16 cellular contexts compared by ENCODE assay signal in genomic region chr1:236124965-236125364, GRCh38. TPM values are rescaled to one million over a fixed set of nuclear protein-coding genes. Genes with fewer than 3 reads are reported as not detected.
DNase-seq lines count a peak whose midpoint lies in the region; ATAC-seq, FAIRE-seq and TF ChIP-seq lines count a peak whose summit lies in the region.
"Had no signal": no experiment of that assay in that cellular context is flagged by ENCODE, and none has a peak within 500 bp of the region (broad histone marks: within the 10 kb centered on the region; RNA-seq: fewer than 3 reads in every experiment).

No MANE protein-coding gene starts in this region.

- in situ Hi-C loops in Panc1 (cut with HindIII; ENCODE audit: low pct_unique_long_range_greater_than_20kb, low sequenced_read_pairs), result no loop called here

- TF ChIP-seq RAD21 in HCT116 (IDR thresholded peaks at IDR 0.05; ENCODE audit: low read depth), result no peak; the same call in 1 of the 2 replicates

- H3K27me3 ChIP-seq in HCT116 (ENCODE audit: insufficient read depth, low read length) (no peaks in the 10 kb centered on the region), Panc1 (ENCODE audit: control insufficient read depth, insufficient read depth, low read length) (no peaks in the 10 kb centered on the region), keratinocyte (ENCODE audit: control insufficient read depth, extremely low read depth, insufficient read depth, low read length) (no peaks in the 10 kb centered on the region), prostate gland (replicated peaks; ENCODE audit: insufficient read depth) (peaks cover 2% of the 10 kb centered on the region), MM.1S (replicated peaks; ENCODE audit: insufficient read depth, low read length) (peaks cover 43% of the 10 kb centered on the region)
- H3K27me3 ChIP-seq: cardiac muscle cell had no signal

- no peak overlapping the region for H3K27ac ChIP-seq in HCT116 (ENCODE audit: low read depth, low read length)
- no peak overlapping the region for H3K27ac ChIP-seq in Panc1 (ENCODE audit: low read length)
- no peak overlapping the region for H3K27ac ChIP-seq in keratinocyte (ENCODE audit: control insufficient read depth, insufficient read depth, low read length)
- no peak overlapping the region for H3K27ac ChIP-seq in prostate gland
- H3K27ac ChIP-seq in MM.1S (ENCODE audit: low read length), result no peak overlapping the region
- H3K27ac ChIP-seq: cardiac muscle cell, parathyroid adenoma, SK-N-MC had no signal

- H3K9me3 ChIP-seq in HCT116 (ENCODE audit: control insufficient read depth in 1 of 2, insufficient read depth in 1 of 2, low read depth in 1 of 2, low read length in 2 of 2) (no peaks in the 10 kb centered on the region), Panc1 (ENCODE audit: control insufficient read depth, insufficient read depth, low read depth, low read length) (no peaks in the 10 kb centered on the region), keratinocyte (ENCODE audit: control insufficient read depth, low read depth, low read length) (no peaks in the 10 kb centered on the region), prostate gland (no peaks in the 10 kb centered on the region), MM.1S (replicated peaks; ENCODE audit: insufficient read depth, low read length) (no peaks in the 10 kb centered on the region)

- POLR2A ChIA-PET in HCT116 (lab: Charles Lee), result no interaction called here
- POLR2A ChIA-PET in Panc1 (lab: Charles Lee), result no interaction called here

- H3K4me2 ChIP-seq in HCT116 (ENCODE audit: low read length) (no peak overlapping the region), keratinocyte (ENCODE audit: control insufficient read depth, extremely low read depth, insufficient read depth, low read depth, low read length) (no peak overlapping the region), MM.1S (ENCODE audit: low read depth, low read length) (no peak overlapping the region)

- H3K9me2 ChIP-seq in HCT116 (ENCODE audit: insufficient read depth) (no peaks in the 10 kb centered on the region), MM.1S (replicated peaks; ENCODE audit: insufficient read depth, low read length) (no peaks in the 10 kb centered on the region)

- DNase-seq in SIG-M5 treated with dmso at 0.1 percent for 504 hours (lab: John Stamatoyannopoulos, UW; ENCODE audit: unreplicated experiment), result peak; percentile 33
- DNase-seq in SIG-M5 (lab: John Stamatoyannopoulos, UW), result no peak
- DNase-seq in HCT116 (ENCODE audit: low read depth, low spot score), result no peak
- DNase-seq in Panc1 (ENCODE audit: low read depth, low spot score), result no peak
- DNase-seq in keratinocyte (ENCODE audit: low read depth, low spot score), result no peak
- no peak for DNase-seq in prostate gland (ENCODE audit: low spot score)
- DNase-seq in MM.1S, result no peak
- DNase-seq in NCI-H510A (lab: John Stamatoyannopoulos, UW), result no peak
- DNase-seq: activated CD8-positive, alpha-beta memory T cell treated with anti-CD3 and anti-CD28 coated beads, Interleukin-2, amount 50 U/mL, for 4 hours; islet precursor cell; NCI-H146; NCI-H774 had no signal

- H2AFZ ChIP-seq in HCT116 (ENCODE audit: low read depth, low read length, poor library complexity, severe bottlenecking) (no peak overlapping the region), keratinocyte (ENCODE audit: control insufficient read depth, low read length) (no peak overlapping the region), MM.1S (ENCODE audit: low read length) (no peak overlapping the region)
- H2AFZ ChIP-seq: parathyroid adenoma had no signal

- intact Hi-C loops in HCT116 (cut with micrococcal nuclease) (no loop called here), Panc1 (cut with micrococcal nuclease; ENCODE audit: unreplicated experiment) (no loop called here), prostate gland (cut with DNase I) (no loop called here)

- BruUV-seq in HCT116 (replicated peaks; lab: Mats Ljungman, UMichigan) (no TSS peak), Panc1 (replicated peaks; lab: Mats Ljungman, UMichigan) (no TSS peak)

- no peak overlapping the region for H3K9ac ChIP-seq in HCT116 (ENCODE audit: low read length)
- H3K9ac ChIP-seq in keratinocyte (ENCODE audit: control insufficient read depth, extremely low read depth, insufficient read depth, low read length), result no peak overlapping the region
- no peak overlapping the region for H3K9ac ChIP-seq in MM.1S (ENCODE audit: low read length)
- H3K9ac ChIP-seq: parathyroid adenoma had no signal

- TF ChIP-seq POLR2A in HCT116 (IDR thresholded peaks at IDR 0.05; ENCODE audit: borderline replicate concordance, extremely low read depth, insufficient read depth, insufficient read length), result no peak
- no peak for TF ChIP-seq POLR2A in prostate gland (IDR thresholded peaks at IDR 0.05)

- H3K79me2 ChIP-seq in HCT116 (ENCODE audit: insufficient read depth, low read length), result no peaks in the 10 kb centered on the region
- H3K79me2 ChIP-seq in keratinocyte (ENCODE audit: control insufficient read depth, insufficient read depth, low read length), result no peaks in the 10 kb centered on the region
- H3K79me2 ChIP-seq in MM.1S (ENCODE audit: low read length), result no peaks in the 10 kb centered on the region
- H3K79me2 ChIP-seq: parathyroid adenoma had no signal

- peak in 2 of 3 experiments; percentile 29 to 30; a peak in 3 of 6 replicates for TF ChIP-seq CTCF in HCT116 (IDR thresholded peaks at IDR 0.05 in 2 of 3, conservative IDR thresholded peaks at IDR 0.05 in 1 of 3; ENCODE audit: borderline replicate concordance in 1 of 3, insufficient read depth in 1 of 3, low read depth in 2 of 3, low read length in 2 of 3)
- TF ChIP-seq CTCF in Panc1 (IDR thresholded peaks at IDR 0.05), result no peak
- TF ChIP-seq CTCF in keratinocyte (optimal IDR thresholded peaks at IDR 0.05 in 1 of 3, IDR thresholded peaks at IDR 0.05 in 1 of 3, conservative IDR thresholded peaks at IDR 0.05 in 1 of 3; ENCODE audit: extremely low read depth in 1 of 3, insufficient read depth in 2 of 3, low read length in 3 of 3), result peak in 2 of 3 experiments; percentile 10 to 11
- no peak for TF ChIP-seq CTCF in prostate gland (IDR thresholded peaks at IDR 0.05)
- TF ChIP-seq CTCF in MM.1S (IDR thresholded peaks at IDR 0.05; ENCODE audit: low read length), result no peak

- RAD21 ChIA-PET in HCT116 (lab: Charles Lee; ENCODE audit: low non-redundant PET in 1 of 2, low total read pairs in 2 of 2, uncharacterized antibody in 2 of 2, unreplicated experiment in 2 of 2), result no interaction called here

- dilution Hi-C loops in keratinocyte (cut with MboI; ENCODE audit: extremely low pct_ligation_motif_present, low sequenced_read_pairs), result no loop called here

- H3F3A ChIP-seq in MM.1S (ENCODE audit: insufficient read depth, low read length), result no peaks in the 10 kb centered on the region

- ATAC-seq in HCT116, result peak; percentile 76
- ATAC-seq in Panc1, result peak; percentile 47
- ATAC-seq: WTC11 had no signal

- H3K4me3 ChIP-seq in HCT116 (replicated peaks in 1 of 2; ENCODE audit: low read depth in 1 of 2, low read length in 2 of 2) (no peak overlapping the region), Panc1 (ENCODE audit: low read depth in 2 of 2, low read length in 2 of 2) (no peak overlapping the region), keratinocyte (ENCODE audit: control insufficient read depth in 2 of 3, extremely low read depth in 1 of 3, insufficient read depth in 2 of 3, low read depth in 1 of 3, low read length in 3 of 3) (no peak overlapping the region), prostate gland (no peak overlapping the region), MM.1S (ENCODE audit: low read length) (no peak overlapping the region)
- H3K4me3 ChIP-seq: cardiac muscle cell, SK-N-MC had no signal

- WGBS in prostate gland, result 75% methylated on average over 2 of the region's 2 CpGs

- CTCF ChIA-PET in HCT116 (lab: Charles Lee) (interaction anchor here (1.4 kb wide), 1 partner anchor 19 kb away, joined by 3 read pairs; no protein-coding TSS in a partner anchor), Panc1 (lab: Charles Lee) (no interaction called here)

- H3K9me1 ChIP-seq in keratinocyte (ENCODE audit: control insufficient read depth, extremely low read depth, insufficient read depth, low read length), result no peaks in the 10 kb centered on the region

- H3K36me3 ChIP-seq in HCT116 (ENCODE audit: control insufficient read depth in 1 of 2, insufficient read depth in 2 of 2, low read length in 2 of 2) (no peaks in the 10 kb centered on the region), Panc1 (ENCODE audit: control insufficient read depth, insufficient read depth, low read length) (no peaks in the 10 kb centered on the region), keratinocyte (ENCODE audit: control insufficient read depth in 2 of 2, extremely low read depth in 1 of 2, insufficient read depth in 2 of 2, low read length in 2 of 2) (no peaks in the 10 kb centered on the region), prostate gland (no peaks in the 10 kb centered on the region), MM.1S (replicated peaks; ENCODE audit: insufficient read depth, low read length) (no peaks in the 10 kb centered on the region)
- H3K36me3 ChIP-seq: cardiac muscle cell had no signal

- H4K20me1 ChIP-seq in HCT116 (ENCODE audit: insufficient read depth) (no peaks in the 10 kb centered on the region), keratinocyte (ENCODE audit: control insufficient read depth, extremely low read depth, insufficient read depth, low read length) (no peaks in the 10 kb centered on the region), MM.1S (ENCODE audit: insufficient read depth, low read length) (no peaks in the 10 kb centered on the region)

- H3K4me1 ChIP-seq in HCT116 (ENCODE audit: control insufficient read depth in 1 of 2, insufficient read depth in 2 of 2, low read length in 2 of 2), result no peaks in the 10 kb centered on the region
- H3K4me1 ChIP-seq in Panc1 (ENCODE audit: control insufficient read depth, insufficient read depth, low read length), result peaks cover 3% of the 10 kb centered on the region; the same call in 1 of the 2 replicates
- peaks cover 4% of the 10 kb centered on the region for H3K4me1 ChIP-seq in keratinocyte (ENCODE audit: control insufficient read depth, extremely low read depth, insufficient read depth, low read length)
- H3K4me1 ChIP-seq in prostate gland (replicated peaks), result no peaks in the 10 kb centered on the region
- H3K4me1 ChIP-seq in MM.1S (ENCODE audit: low read length), result no peaks in the 10 kb centered on the region
- H3K4me1 ChIP-seq: parathyroid adenoma had no signal

- FAIRE-seq in keratinocyte (lab: Jason Lieb, UNC), result no peak

TF ChIP-seq in HCT116, 20 proteins besides CTCF, POLR2A, EP300 and RAD21 (continues in another document):
- TF ChIP-seq CBX3 (IDR thresholded peaks at IDR 0.05; ENCODE audit: low read depth), result no peak

RNA-seq across cellular contexts. Expression of gene GPR137B, which starts 17.4 kb away (rescaled TPM):
- total RNA-seq in HCT116 (2021; ENCODE audit: unreplicated experiment) (11.4 TPM), Panc1 (2021; ENCODE audit: unreplicated experiment) (25.3 TPM), prostate gland (10 to 100 TPM in 1 of 2 donors, 1 to 10 TPM in 1; 9.1 to 33.7 TPM)
- polyA plus RNA-seq in HCT116 (2012), result 6.4 and 8.9 TPM in 2 replicates
- 31.1 TPM for polyA plus RNA-seq in Panc1 (2012; ENCODE audit: insufficient read length)
- 6.2 to 9.9 TPM (median 7.1 TPM) in 3 replicates for polyA plus RNA-seq in keratinocyte
- polyA plus RNA-seq in keratinocyte (2011; ENCODE audit: low read depth), result 7.4 TPM
- 11.6 and 14.2 TPM in 2 replicates for polyA plus RNA-seq in keratinocyte (2011; cell fraction: cytosol; rRNA removed)
- 14.0 and 14.2 TPM in 2 replicates for polyA plus RNA-seq in keratinocyte (2011; cell fraction: nucleus; rRNA removed)
- polyA plus RNA-seq in keratinocyte (2012; ENCODE audit: low replicate concordance), result 8.3 and 19.4 TPM in 2 replicates
- polyA minus RNA-seq in keratinocyte, result 4.7 to 22.6 TPM (median 5.3 TPM) in 3 replicates
- polyA minus RNA-seq in keratinocyte (2011; cell fraction: cytosol; rRNA and poly(A)+ RNA removed), result 1.9 TPM
- polyA minus RNA-seq in keratinocyte (2011; cell fraction: nucleus; rRNA and poly(A)+ RNA removed), result 4.1 and 5.0 TPM in 2 replicates

Comparison
In these comparisons a context has a peak if more than half of its experiments do, and no peak if none do; other contexts are left out.
1. CTCF ChIP-seq: peak in HCT116 (2 of 3) and keratinocyte (2 of 3); none in Panc1 (single experiment), prostate gland (0 of 4) and MM.1S (single experiment).